ENCODE assay signal across 25 cellular contexts in genomic region chr20:40274912-40275654, GRCh38.
A peak's percentile ranks its signal among the peaks of the same experiment; 100 is the strongest.
DNase-seq lines count a peak whose midpoint lies in the region; ATAC-seq and TF ChIP-seq lines count a peak whose summit lies in the region.
"Had no signal": no experiment of that assay in that cellular context is flagged by ENCODE, and none has a peak within 500 bp of the region (broad histone marks: within the 10 kb centered on the region; RNA-seq: fewer than 3 reads in every experiment).

No MANE protein-coding gene starts in this region.

- no peak overlapping the region for H4K8ac ChIP-seq in neuronal stem cell (ENCODE audit: low read depth, low read length)

- TF ChIP-seq POLR2A in Peyer's patch (IDR thresholded peaks at IDR 0.05) = no peak

- peaks cover 4% of the 10 kb centered on the region for H3K27me3 Mint-ChIP-seq in activated naive CD8-positive, alpha-beta T cell treated with anti-CD3 and anti-CD28 coated beads, Interleukin-2, amount 50 U/mL, for 24 hours
- H3K27me3 Mint-ChIP-seq: CD4-positive, alpha-beta T cell; T-helper 17 cell had no signal

- H3K9ac ChIP-seq in neuronal stem cell (ENCODE audit: low read depth, low read length, poor library complexity) = peak overlapping the region; percentile 81

- H2BK120ac ChIP-seq in neuronal stem cell (ENCODE audit: low read depth, low read length) = no peak overlapping the region

- no peak overlapping the region for H3K4me2 ChIP-seq in neuronal stem cell (ENCODE audit: insufficient read depth, low read length, poor library complexity, severe bottlenecking)

- no CpG with 5 or more reads among the region's 3 CpGs for WGBS in neuronal stem cell (ENCODE audit: extremely low coverage in 2 of 2, insufficient read length in 2 of 2, insufficient replicate concordance in 1 of 2), 2 donors

- POLR2A ChIA-PET in HEK293 (lab: Yijun Ruan, JAX) = no interaction called here

- H3K9me3 ChIP-seq in HEK293 (ENCODE audit: control insufficient read depth, insufficient read depth, low read depth, low read length) (no peaks in the 10 kb centered on the region), neuronal stem cell (replicated peaks in 1 of 2; ENCODE audit: control insufficient read depth in 2 of 2, insufficient read depth in 1 of 2, low read depth in 1 of 2, low read length in 2 of 2) (peaks cover 0 to 2% of the 10 kb centered on the region in 2 donors), Peyer's patch (no peaks in the 10 kb centered on the region)
- H3K9me3 ChIP-seq: gastroesophageal sphincter, left ventricle myocardium inferior had no signal

- ATAC-seq in GM18868 (IDR thresholded peaks at IDR 0.05; ENCODE audit: unreplicated experiment) = no peak
- no peak for ATAC-seq in activated naive CD8-positive, alpha-beta T cell treated with anti-CD3 and anti-CD28 coated beads, Interleukin-2, amount 50 U/mL, for 24 hours
- ATAC-seq: effector memory CD8-positive, alpha-beta T cell; gastroesophageal sphincter; HCT116; Panc1; T-helper 17 cell had no signal

- no peak overlapping the region for H3K4me3 Mint-ChIP-seq in activated naive CD8-positive, alpha-beta T cell treated with anti-CD3 and anti-CD28 coated beads, Interleukin-2, amount 50 U/mL, for 24 hours
- H3K4me3 Mint-ChIP-seq: activated naive CD8-positive, alpha-beta T cell treated with anti-CD3 and anti-CD28 coated beads, Interleukin-2, amount 10 ng/mL, durations not matched to agents 7 days and 5 days; CD4-positive, alpha-beta T cell; effector memory CD8-positive, alpha-beta T cell; T-helper 17 cell had no signal

- H2BK15ac ChIP-seq in neuronal stem cell (ENCODE audit: low read length) = no peak overlapping the region

- no peak overlapping the region for H2AFZ ChIP-seq in neuronal stem cell (ENCODE audit: low read length)

- no peaks in the 10 kb centered on the region for H3K9me3 Mint-ChIP-seq in activated naive CD8-positive, alpha-beta T cell treated with anti-CD3 and anti-CD28 coated beads, Interleukin-2, amount 50 U/mL, for 24 hours
- H3K9me3 Mint-ChIP-seq: activated naive CD8-positive, alpha-beta T cell treated with anti-CD3 and anti-CD28 coated beads, Interleukin-2, amount 10 ng/mL, durations not matched to agents 7 days and 5 days; activated T-helper 2 cell treated with anti-CD3 and anti-CD28 coated beads, Interferon-gamma antibody, Interleukin-2, Interleukin-4, amounts not matched to agents 10 μg/mL and 5 μg/mL and 100 μg/mL, durations not matched to agents 14 hours and 24 hours and 36 hours; CD4-positive, alpha-beta T cell; effector memory CD8-positive, alpha-beta T cell had no signal

- no peak overlapping the region for H4K91ac ChIP-seq in neuronal stem cell (ENCODE audit: low read depth, low read length, poor library complexity)

- peak overlapping the region; percentile 88 for H3K18ac ChIP-seq in neuronal stem cell (ENCODE audit: low read length)

- H3K36me3 ChIP-seq in HEK293 (ENCODE audit: control insufficient read depth in 2 of 2, insufficient read depth in 1 of 2, low read length in 2 of 2) (no peaks in the 10 kb centered on the region), neuronal stem cell (replicated peaks in 1 of 2; ENCODE audit: control insufficient read depth in 2 of 2, insufficient read depth in 2 of 2, low read length in 2 of 2) (no peaks in the 10 kb centered on the region), Peyer's patch (no peaks in the 10 kb centered on the region)
- H3K36me3 ChIP-seq: gastroesophageal sphincter, left ventricle myocardium inferior had no signal

- H3K27ac Mint-ChIP-seq in activated naive CD8-positive, alpha-beta T cell treated with anti-CD3 and anti-CD28 coated beads, Interleukin-2, amount 50 U/mL, for 24 hours = no peak overlapping the region
- H3K27ac Mint-ChIP-seq: activated naive CD8-positive, alpha-beta T cell treated with anti-CD3 and anti-CD28 coated beads, Interleukin-2, amount 10 ng/mL, durations not matched to agents 7 days and 5 days; activated T-helper 2 cell treated with anti-CD3 and anti-CD28 coated beads, Interferon-gamma antibody, Interleukin-2, Interleukin-4, amounts not matched to agents 10 μg/mL and 5 μg/mL and 100 μg/mL, durations not matched to agents 14 hours and 24 hours and 36 hours; CD4-positive, alpha-beta T cell; effector memory CD8-positive, alpha-beta T cell; progenitor cell of endocrine pancreas; T-helper 17 cell had no signal

- H3K4me1 ChIP-seq in HEK293 (ENCODE audit: control insufficient read depth, insufficient read depth, low read length) (peaks cover 4% of the 10 kb centered on the region), neuronal stem cell (ENCODE audit: control insufficient read depth in 2 of 2, insufficient read depth in 1 of 2, low read depth in 1 of 2, low read length in 2 of 2) (peaks cover 0 to 16% of the 10 kb centered on the region in 2 donors), Peyer's patch (no peaks in the 10 kb centered on the region)

- peak overlapping the region; percentile 98 for H3K14ac ChIP-seq in neuronal stem cell (ENCODE audit: low read length)

- TF ChIP-seq CTCF in HEK293 (tag by site-specific recombination; IDR thresholded peaks at IDR 0.05) (no peak), Peyer's patch (IDR thresholded peaks at IDR 0.05) (no peak)

- no peaks in the 10 kb centered on the region for H3K27me3 ChIP-seq in neuronal stem cell (ENCODE audit: control insufficient read depth in 3 of 3, insufficient read depth in 3 of 3, low read depth in 1 of 3, low read length in 3 of 3)
- H3K27me3 ChIP-seq in Peyer's patch = no peaks in the 10 kb centered on the region
- H3K27me3 ChIP-seq: gastroesophageal sphincter had no signal

- H3K36me3 Mint-ChIP-seq in activated naive CD8-positive, alpha-beta T cell treated with anti-CD3 and anti-CD28 coated beads, Interleukin-2, amount 50 U/mL, for 24 hours (ENCODE audit: low read depth) = no peaks in the 10 kb centered on the region
- H3K36me3 Mint-ChIP-seq: activated naive CD8-positive, alpha-beta T cell treated with anti-CD3 and anti-CD28 coated beads, Interleukin-2, amount 10 ng/mL, durations not matched to agents 7 days and 5 days had no signal

- H3K4me3 ChIP-seq in HEK293 (ENCODE audit: low read depth, low read length) (no peak overlapping the region), iPS-11a (ENCODE audit: low read depth, low read length) (peak overlapping the region; percentile 25), neuronal stem cell (ENCODE audit: low read length in 2 of 2) (peak overlapping the region in 1 of 2 donors; percentile 13), Peyer's patch (no peak overlapping the region)
- H3K4me3 ChIP-seq: gastroesophageal sphincter, left ventricle myocardium inferior had no signal

- H3K79me1 ChIP-seq in neuronal stem cell (ENCODE audit: low read depth, low read length) = no peaks in the 10 kb centered on the region

- H3K23ac ChIP-seq in neuronal stem cell (ENCODE audit: low read depth, low read length, poor library complexity) = no peak overlapping the region

- no peak overlapping the region for H3K4ac ChIP-seq in neuronal stem cell (ENCODE audit: low read length)

- no peaks in the 10 kb centered on the region for H3K4me1 Mint-ChIP-seq in activated naive CD8-positive, alpha-beta T cell treated with anti-CD3 and anti-CD28 coated beads, Interleukin-2, amount 50 U/mL, for 24 hours
- H3K4me1 Mint-ChIP-seq: activated naive CD8-positive, alpha-beta T cell treated with anti-CD3 and anti-CD28 coated beads, Interleukin-2, amount 10 ng/mL, durations not matched to agents 7 days and 5 days; T-helper 17 cell had no signal

- DNase-seq in NCI-H82 treated with DMSO at 0.1 percent for 48 hours (lab: John Stamatoyannopoulos, UW; ENCODE audit: unreplicated experiment) (peak; percentile 65), neuronal stem cell (ENCODE audit: low spot score) (no peak), Peyer's patch (no peak)
- DNase-seq in activated naive CD8-positive, alpha-beta T cell treated with anti-CD3 and anti-CD28 coated beads, Interleukin-2, amount 50 U/mL, for 24 hours = no peak
- DNase-seq: activated CD4-positive, alpha-beta T cell treated with anti-CD3 and anti-CD28 coated beads, Interleukin-2, amount 50 U/mL, for 1 hour; activated CD8-positive, alpha-beta memory T cell treated with anti-CD3 and anti-CD28 coated beads, Interleukin-2, amount 50 U/mL, for 4 hours; activated naive CD8-positive, alpha-beta T cell treated with anti-CD3 and anti-CD28 coated beads, Interleukin-2, amount 10 ng/mL, durations not matched to agents 7 days and 5 days; CD4-positive, alpha-beta T cell; effector memory CD8-positive, alpha-beta T cell; GDM1; Kasumi-1; left ventricle myocardium inferior; NCI-H1048; NCI-H2029 treated with DMSO at 0.1 percent for 48 hours; NK-92 treated with Interleukin-12 subunit alpha and Interleukin-12 subunit beta, amount 100 ng/mL, for 24 hours; T-helper 17 cell had no signal

- CTCF ChIA-PET in HEK293 (lab: Yijun Ruan, JAX) = no interaction called here

- no peak overlapping the region for H3K27ac ChIP-seq in HEK293 (ENCODE audit: extremely low read depth, low read depth, low read length)
- H3K27ac ChIP-seq in neuronal stem cell (replicated peaks; ENCODE audit: low read length) = no peak overlapping the region
- no peak overlapping the region for H3K27ac ChIP-seq in Peyer's patch
- H3K27ac ChIP-seq: gastroesophageal sphincter, left ventricle myocardium inferior, VCaP had no signal

- H2AK5ac ChIP-seq in neuronal stem cell (ENCODE audit: low read depth, low read length) = no peak overlapping the region

- H2BK5ac ChIP-seq in neuronal stem cell (ENCODE audit: low read length) = no peak overlapping the region

- no peak overlapping the region for H2BK12ac ChIP-seq in neuronal stem cell (ENCODE audit: low read length)

TF ChIP-seq in HEK293, 187 proteins besides CTCF, POLR2A, EP300 and RAD21 (continues in another document):
- peak; percentile 55 for TF ChIP-seq GLIS1 (tag by site-specific recombination; IDR thresholded peaks at IDR 0.05)
- no peak for TF ChIP-seq ZNF549 (tag by site-specific recombination; IDR thresholded peaks at IDR 0.05)
- TF ChIP-seq ZIC2 (tag by site-specific recombination; IDR thresholded peaks at IDR 0.05) = peak; percentile 63
- TF ChIP-seq GLI2 (tag by site-specific recombination; IDR thresholded peaks at IDR 0.05; ENCODE audit: borderline replicate concordance, low read depth) = no peak
- no peak for TF ChIP-seq ZBTB7A (tag by site-specific recombination; IDR thresholded peaks at IDR 0.05; ENCODE audit: low read depth)
- no peak for TF ChIP-seq KLF8 (tag by site-specific recombination; IDR thresholded peaks at IDR 0.05)
- TF ChIP-seq TRIM28 (IDR thresholded peaks at IDR 0.05; ENCODE audit: borderline replicate concordance, low read length) = peak; percentile 77; the same call in 1 of the 2 replicates
- TF ChIP-seq ZNF473 (tag by site-specific recombination; IDR thresholded peaks at IDR 0.05) = no peak
- TF ChIP-seq ZNF501 (tag by site-specific recombination; IDR thresholded peaks at IDR 0.05) = no peak
- TF ChIP-seq ZNF302 (tag by site-specific recombination; IDR thresholded peaks at IDR 0.05; ENCODE audit: low read depth) = no peak
- no peak for TF ChIP-seq YY1 (tag by site-specific recombination; IDR thresholded peaks at IDR 0.05)
- TF ChIP-seq ZNF202 (tag by site-specific recombination; IDR thresholded peaks at IDR 0.05; ENCODE audit: borderline replicate concordance) = no peak
- TF ChIP-seq ZNF610 (tag by site-specific recombination; IDR thresholded peaks at IDR 0.05; ENCODE audit: borderline replicate concordance) = no peak
